ENCODE assay signal across 9 cellular contexts in genomic region chr13:27372896-27373295, GRCh38. TPM values are rescaled to one million over a fixed set of nuclear protein-coding genes. Genes with fewer than 3 reads are reported as not detected.
DNase-seq lines count a peak whose midpoint lies in the region; ATAC-seq, FAIRE-seq and TF ChIP-seq lines count a peak whose summit lies in the region.
"Had no signal": no experiment of that assay in that cellular context is flagged by ENCODE, and none has a peak within 500 bp of the region (broad histone marks: within the 10 kb centered on the region; RNA-seq: fewer than 3 reads in every experiment).

No MANE protein-coding gene starts in this region.

- H3K36me3 Mint-ChIP-seq in nephron progenitor cell (ENCODE audit: low read depth): no peaks in the 10 kb centered on the region
- no peaks in the 10 kb centered on the region for H3K36me3 Mint-ChIP-seq in natural killer cell treated with Interleukin-12 subunit alpha and Interleukin-12 subunit beta and Interleukin-15 and Interleukin-18, amount 100 ng/mL, for 72 hours

- CTCF ChIA-PET in HEK293T (lab: Yijun Ruan, JAX): interaction anchor here (0.6 to 3.5 kb wide), 7 partner anchors 10 to 828 kb away, joined by 3 to 20 read pairs (median 4); no protein-coding TSS in a partner anchor

- TF ChIP-seq CTCF in nephron progenitor cell (IDR thresholded peaks at IDR 0.05): no peak

- in situ Hi-C loops in SK-MEL-5 (cut with HindIII; ENCODE audit: low pct_unique_long_range_greater_than_20kb, low sequenced_read_pairs): no loop called here

- H3K4me1 Mint-ChIP-seq in nephron progenitor cell: peaks cover 26% of the 10 kb centered on the region
- peaks cover 12% of the 10 kb centered on the region in 2 donors for H3K4me1 Mint-ChIP-seq in natural killer cell treated with Interleukin-12 subunit alpha and Interleukin-12 subunit beta and Interleukin-15 and Interleukin-18, amount 100 ng/mL, for 72 hours (ENCODE audit: low read depth in 2 of 2)

- ATAC-seq in natural killer cell treated with Interleukin-12 subunit alpha and Interleukin-12 subunit beta and Interleukin-15 and Interleukin-18, amount 100 ng/mL, for 72 hours: no peak
- no peak for ATAC-seq in HG03469 (IDR thresholded peaks at IDR 0.05; ENCODE audit: unreplicated experiment)

- DNase-seq in HuH-7.5 (ENCODE audit: low spot score) (peak; percentile 41), NCI-H2081 treated with DMSO at 0.1 percent for 48 hours (lab: John Stamatoyannopoulos, UW) (peak; percentile 32), SK-MEL-5 (ENCODE audit: low read depth, low spot score) (peak; percentile 32), nephron progenitor cell (peak; percentile 26), HEK293T (ENCODE audit: extremely low spot score) (no peak), RCC 7860 (ENCODE audit: low spot score) (no peak)
- no peak for DNase-seq in natural killer cell treated with Interleukin-12 subunit alpha and Interleukin-12 subunit beta and Interleukin-15 and Interleukin-18, amount 100 ng/mL, for 72 hours (ENCODE audit: low spot score)
- DNase-seq: retina had no signal

- no peak overlapping the region for H3K4me3 Mint-ChIP-seq in nephron progenitor cell
- H3K4me3 Mint-ChIP-seq in natural killer cell treated with Interleukin-12 subunit alpha and Interleukin-12 subunit beta and Interleukin-15 and Interleukin-18, amount 100 ng/mL, for 72 hours: no peak overlapping the region

- H3K27me3 Mint-ChIP-seq in nephron progenitor cell (ENCODE audit: low read depth, poor library complexity): peaks cover 36% of the 10 kb centered on the region
- peaks cover 14 to 21% of the 10 kb centered on the region in 2 donors for H3K27me3 Mint-ChIP-seq in natural killer cell treated with Interleukin-12 subunit alpha and Interleukin-12 subunit beta and Interleukin-15 and Interleukin-18, amount 100 ng/mL, for 72 hours

- no peak overlapping the region for H3K27ac Mint-ChIP-seq in nephron progenitor cell
- no peak overlapping the region for H3K27ac Mint-ChIP-seq in natural killer cell treated with Interleukin-12 subunit alpha and Interleukin-12 subunit beta and Interleukin-15 and Interleukin-18, amount 100 ng/mL, for 72 hours

- FAIRE-seq in RCC 7860 (lab: Jason Lieb, UNC): no peak

- POLR2A ChIA-PET in HEK293T (lab: Yijun Ruan, JAX): interaction anchor here (0.8 kb wide), 1 partner anchor 616 kb away, joined by 3 read pairs; no protein-coding TSS in a partner anchor

- H3K9me3 Mint-ChIP-seq in nephron progenitor cell: peaks cover 12% of the 10 kb centered on the region
- no peaks in the 10 kb centered on the region for H3K9me3 Mint-ChIP-seq in natural killer cell treated with Interleukin-12 subunit alpha and Interleukin-12 subunit beta and Interleukin-15 and Interleukin-18, amount 100 ng/mL, for 72 hours

TF ChIP-seq in HEK293T, 16 proteins besides CTCF, POLR2A, EP300 and RAD21:
- no peak for TF ChIP-seq PKNOX1 (IDR thresholded peaks at IDR 0.05)
- no peak for TF ChIP-seq TARDBP (IDR thresholded peaks at IDR 0.05)
- TF ChIP-seq BHLHE40 (IDR thresholded peaks at IDR 0.05; ENCODE audit: borderline replicate concordance): no peak
- no peak for TF ChIP-seq SP1 (IDR thresholded peaks at IDR 0.05)
- no peak for TF ChIP-seq ELF4 (IDR thresholded peaks at IDR 0.05)
- TF ChIP-seq L3MBTL2 (conservative IDR thresholded peaks at IDR 0.05): no peak
- TF ChIP-seq FOXM1 (IDR thresholded peaks at IDR 0.05; ENCODE audit: borderline replicate concordance): no peak
- no peak for TF ChIP-seq LEF1 (IDR thresholded peaks at IDR 0.05; ENCODE audit: borderline replicate concordance)
- TF ChIP-seq ZNF384 (IDR thresholded peaks at IDR 0.05): no peak
- TF ChIP-seq CTBP1 (IDR thresholded peaks at IDR 0.05; ENCODE audit: borderline replicate concordance): no peak
- no peak for TF ChIP-seq NFRKB (IDR thresholded peaks at IDR 0.05)
- TF ChIP-seq ARNT (IDR thresholded peaks at IDR 0.05): no peak

RNA-seq across cellular contexts. Expression of gene GTF3A, which starts 51.5 kb away (rescaled TPM):
- total RNA-seq in SK-MEL-5 (2014; rRNA removed; shearing (Covaris generic)): 284 and 304 TPM in 2 replicates
- 160 and 186 TPM in 2 replicates for polyA plus RNA-seq in SK-MEL-5 (2015; cell fraction: cytosol; rRNA removed)
- polyA plus RNA-seq in SK-MEL-5 (2015; cell fraction: nucleus; rRNA removed): 123 and 161 TPM in 2 replicates
- total RNA-seq in natural killer cell treated with Interleukin-12 subunit alpha and Interleukin-12 subunit beta and Interleukin-15 and Interleukin-18, amount 100 ng/mL, for 72 hours: 100 to 1,000 TPM; 107 to 244 TPM

Comparison
In these comparisons a context has a peak if more than half of its experiments do, and no peak if none do; other contexts are left out.
1. DNase-seq: peak in HuH-7.5 (single experiment), NCI-H2081 treated with DMSO at 0.1 percent for 48 hours (single experiment), SK-MEL-5 (single experiment) and nephron progenitor cell (single experiment); none in HEK293T (single experiment), natural killer cell treated with Interleukin-12 subunit alpha and Interleukin-12 subunit beta and Interleukin-15 and Interleukin-18, amount 100 ng/mL, for 72 hours (single experiment) and RCC 7860 (single experiment).